8 cellular contexts compared by ENCODE assay signal in genomic region chr3:106998841-106999809, GRCh38.
DNase-seq lines count a peak whose midpoint lies in the region; ATAC-seq and TF ChIP-seq lines count a peak whose summit lies in the region.
"Not testable (repeated sequence)": the region's sequence is repeated elsewhere in the genome, so short reads cannot be mapped to it uniquely, and the experiment has no call there.

No MANE protein-coding gene starts in this region.

- intact Hi-C loops in activated T-helper 2 cell treated with anti-CD3 and anti-CD28 coated beads, Interferon-gamma antibody, Interleukin-2, Interleukin-4, amounts not matched to agents 10 μg/mL and 5 μg/mL and 100 μg/mL, durations not matched to agents 14 hours and 24 hours and 36 hours (cut with micrococcal nuclease); testis (cut with DNase I; ENCODE audit: low total_unique reads): not testable (repeated sequence)

- not testable (repeated sequence) for H3K27ac Mint-ChIP-seq in activated T-helper 2 cell treated with anti-CD3 and anti-CD28 coated beads, Interferon-gamma antibody, Interleukin-2, Interleukin-4, amounts not matched to agents 10 μg/mL and 5 μg/mL and 100 μg/mL, durations not matched to agents 14 hours and 24 hours and 36 hours
- H3K27ac Mint-ChIP-seq in mesothelial cell of epicardium = peak overlapping the region; percentile 58

- not testable (repeated sequence) for H3K9me3 ChIP-seq in DOHH2 (ENCODE audit: control insufficient read depth, insufficient read depth, low read length); testis
- H3K9me3 ChIP-seq in Loucy (ENCODE audit: insufficient read depth, low read depth, low read length) = peaks cover 23% of the 10 kb centered on the region; the same call in 1 of the 2 replicates

- not testable (repeated sequence) for TF ChIP-seq CTCF in DOHH2 (IDR thresholded peaks at IDR 0.05; ENCODE audit: low read depth, low read length, poor library complexity, severe bottlenecking); mesothelial cell of epicardium (IDR thresholded peaks at IDR 0.05; ENCODE audit: unreplicated experiment); testis (IDR thresholded peaks at IDR 0.05)
- TF ChIP-seq CTCF in Loucy (conservative IDR thresholded peaks at IDR 0.05; ENCODE audit: low read length) = peak; percentile 25; the same call in 1 of the 2 replicates

- peak overlapping the region; percentile 4 for H3K4me3 Mint-ChIP-seq in activated T-helper 2 cell treated with anti-CD3 and anti-CD28 coated beads, Interferon-gamma antibody, Interleukin-2, Interleukin-4, amounts not matched to agents 10 μg/mL and 5 μg/mL and 100 μg/mL, durations not matched to agents 14 hours and 24 hours and 36 hours (ENCODE audit: low read depth)
- not testable (repeated sequence) for H3K4me3 Mint-ChIP-seq in mesothelial cell of epicardium

- not testable (repeated sequence) for H3K36me3 Mint-ChIP-seq in activated T-helper 2 cell treated with anti-CD3 and anti-CD28 coated beads, Interferon-gamma antibody, Interleukin-2, Interleukin-4, amounts not matched to agents 10 μg/mL and 5 μg/mL and 100 μg/mL, durations not matched to agents 14 hours and 24 hours and 36 hours (ENCODE audit: low read depth)
- H3K36me3 Mint-ChIP-seq in mesothelial cell of epicardium = peaks cover 19% of the 10 kb centered on the region

- not testable (repeated sequence) for H3K9me2 ChIP-seq in DOHH2 (replicated peaks; ENCODE audit: control insufficient read depth, low read length); Loucy (replicated peaks; ENCODE audit: low read depth, low read length)

- H3K4me2 ChIP-seq in DOHH2 (ENCODE audit: low read length) = peak overlapping the region; percentile 37
- peak overlapping the region; percentile 73 for H3K4me2 ChIP-seq in Loucy (ENCODE audit: low read depth, low read length, poor library complexity, severe bottlenecking)

- not testable (repeated sequence) for H2AFZ ChIP-seq in Loucy (ENCODE audit: low read length)

- H3F3A ChIP-seq in DOHH2 (ENCODE audit: control insufficient read depth, insufficient read depth); Loucy (ENCODE audit: low read depth): not testable (repeated sequence)

- H3K27ac ChIP-seq in DOHH2 (ENCODE audit: low read depth, low read length); testis: not testable (repeated sequence)

- peak; percentile 3 for DNase-seq in activated CD4-positive, alpha-beta T cell treated with anti-CD3 and anti-CD28 coated beads for 48 hours
- not testable (repeated sequence) for DNase-seq in activated T-helper 2 cell treated with anti-CD3 and anti-CD28 coated beads, Interferon-gamma antibody, Interleukin-2, Interleukin-4, amounts not matched to agents 10 μg/mL and 5 μg/mL and 100 μg/mL, durations not matched to agents 14 hours and 24 hours and 36 hours (ENCODE audit: low spot score); mesothelial cell of epicardium (ENCODE audit: low spot score in 2 of 2, unreplicated experiment in 2 of 2)
- peak; percentile 19 for DNase-seq in testis

- peaks cover 18% of the 10 kb centered on the region; the same call in 1 of the 2 replicates for H3K27me3 ChIP-seq in DOHH2 (ENCODE audit: control insufficient read depth, low read length)
- not testable (repeated sequence) for H3K27me3 ChIP-seq in Loucy (ENCODE audit: insufficient read depth, low read length, poor library complexity, severe bottlenecking); testis

- H3K79me2 ChIP-seq in DOHH2 (ENCODE audit: control insufficient read depth, low read length); Loucy (ENCODE audit: insufficient read depth, low read length): not testable (repeated sequence)

- H3K4me1 ChIP-seq in DOHH2 (ENCODE audit: control insufficient read depth, low read length) (peaks cover 24% of the 10 kb centered on the region), Loucy (ENCODE audit: insufficient read depth, low read length, poor library complexity, severe bottlenecking) (peaks cover 33% of the 10 kb centered on the region)
- not testable (repeated sequence) for H3K4me1 ChIP-seq in testis

- H3K9me3 Mint-ChIP-seq in activated T-helper 2 cell treated with anti-CD3 and anti-CD28 coated beads, Interferon-gamma antibody, Interleukin-2, Interleukin-4, amounts not matched to agents 10 μg/mL and 5 μg/mL and 100 μg/mL, durations not matched to agents 14 hours and 24 hours and 36 hours = peaks cover 12% of the 10 kb centered on the region
- H3K9me3 Mint-ChIP-seq in mesothelial cell of epicardium = peaks cover 36% of the 10 kb centered on the region

- not testable (repeated sequence) for H4K20me1 ChIP-seq in DOHH2 (ENCODE audit: control insufficient read depth, insufficient read depth, low read depth, low read length); Loucy (ENCODE audit: insufficient read depth, low read length, poor library complexity, severe bottlenecking)

- 90% methylated on average over 21 to 22 of the region's 22 CpGs for whole genome bisulfite sequencing in testis, 2 donors

- H3K27me3 Mint-ChIP-seq in activated T-helper 2 cell treated with anti-CD3 and anti-CD28 coated beads, Interferon-gamma antibody, Interleukin-2, Interleukin-4, amounts not matched to agents 10 μg/mL and 5 μg/mL and 100 μg/mL, durations not matched to agents 14 hours and 24 hours and 36 hours (ENCODE audit: low read depth); mesothelial cell of epicardium (ENCODE audit: low read depth): not testable (repeated sequence)

- peak; percentile 60 for ATAC-seq in GM19452 (IDR thresholded peaks at IDR 0.05; ENCODE audit: unreplicated experiment)
- ATAC-seq in HG03095 (IDR thresholded peaks at IDR 0.05; ENCODE audit: unreplicated experiment) = peak; percentile 66

- not testable (repeated sequence) for H3K36me3 ChIP-seq in DOHH2 (ENCODE audit: control insufficient read depth, low read length); Loucy (ENCODE audit: insufficient read depth, low read length); testis (ENCODE audit: low read depth, missing control alignments)

- peaks cover 11% of the 10 kb centered on the region for H3K4me1 Mint-ChIP-seq in activated T-helper 2 cell treated with anti-CD3 and anti-CD28 coated beads, Interferon-gamma antibody, Interleukin-2, Interleukin-4, amounts not matched to agents 10 μg/mL and 5 μg/mL and 100 μg/mL, durations not matched to agents 14 hours and 24 hours and 36 hours (ENCODE audit: low read depth)
- H3K4me1 Mint-ChIP-seq in mesothelial cell of epicardium = peaks cover 21% of the 10 kb centered on the region

- peak overlapping the region; percentile 59 for H3K9ac ChIP-seq in Loucy (ENCODE audit: low read depth, low read length, poor library complexity, severe bottlenecking)

- H3K4me3 ChIP-seq in DOHH2 (ENCODE audit: low read length) (0 out of 2 replicates have a peak overlapping the region, but pooled peaks have one; percentile 20), Loucy (ENCODE audit: low read length, poor library complexity, severe bottlenecking) (peak overlapping the region; percentile 63)
- H3K4me3 ChIP-seq in testis = not testable (repeated sequence)

- TF ChIP-seq POLR2A in testis (IDR thresholded peaks at IDR 0.05) = not testable (repeated sequence)
